12 cellular contexts compared by ENCODE assay signal in the genomic region with DNA sequence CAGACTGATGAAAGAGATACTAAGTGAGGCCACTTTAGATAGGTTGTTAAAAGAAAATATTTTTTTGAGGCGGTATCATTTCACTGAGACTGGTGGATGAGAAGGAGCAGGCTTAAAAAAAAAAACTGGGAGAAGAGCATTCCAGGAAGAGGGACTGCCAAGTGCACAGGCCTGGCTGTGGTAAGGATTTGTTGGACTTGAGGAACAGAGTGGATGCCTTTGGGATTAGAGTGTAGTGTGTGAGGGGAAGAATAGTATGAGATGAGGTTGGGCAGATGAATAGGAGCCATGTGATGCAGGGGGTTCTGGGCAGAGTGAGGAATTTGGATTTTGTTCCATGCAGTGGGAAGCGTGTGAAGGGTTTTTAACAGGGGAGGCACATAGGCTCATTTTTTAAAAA. TPM values are rescaled to one million over a fixed set of nuclear protein-coding genes. Genes with fewer than 3 reads are reported as not detected.
A peak's percentile ranks its signal among the peaks of the same experiment; 100 is the strongest.
DNase-seq lines count a peak whose midpoint lies in the region; ATAC-seq lines count a peak whose summit lies in the region.
"Had no signal": no experiment of that assay in that cellular context is flagged by ENCODE, and none has a peak within 500 bp of the region (broad histone marks: within the 10 kb centered on the region; RNA-seq: fewer than 3 reads in every experiment).

No MANE protein-coding gene starts in this region.

- H3K79me2 ChIP-seq in GM23248 (ENCODE audit: insufficient read depth): peaks cover 70% of the 10 kb centered on the region
- H3K79me2 ChIP-seq in Karpas-422 (ENCODE audit: low read length): no peaks in the 10 kb centered on the region

- DNase-seq in GM23248 (peak; percentile 68), adipocyte (ENCODE audit: low read depth) (peak; percentile 41), right cardiac atrium (peak in 2 of 3 donors; percentile 23 to 53), retina (no peak), Karpas-422 (no peak)
- DNase-seq: activated CD4-positive, alpha-beta memory T cell treated with anti-CD3 and anti-CD28 coated beads, Interleukin-2, amount 10 ng/mL, durations not matched to agents 7 days and 5 days; mucosa of descending colon; NCI-H1105; pancreas had no signal

- H3K36me3 ChIP-seq in GM23248 (ENCODE audit: low read depth) (no peaks in the 10 kb centered on the region), adipocyte (ENCODE audit: control insufficient read depth, insufficient read depth, low read length, severe bottlenecking) (no peaks in the 10 kb centered on the region), stomach smooth muscle (ENCODE audit: control insufficient read depth in 2 of 2, insufficient read depth in 2 of 2, low read length in 2 of 2) (no peaks in the 10 kb centered on the region), Karpas-422 (ENCODE audit: insufficient read depth, low read length) (no peaks in the 10 kb centered on the region)
- H3K36me3 ChIP-seq: pancreas had no signal

- in situ Hi-C loops in GM23248 (cut with MboI): no loop called here

- no peak overlapping the region for H3K4me3 ChIP-seq in GM23248
- H3K4me3 ChIP-seq in adipocyte (ENCODE audit: low read length): no peak overlapping the region
- H3K4me3 ChIP-seq in right cardiac atrium (ENCODE audit: low read length): no peak overlapping the region
- H3K4me3 ChIP-seq in stomach smooth muscle (ENCODE audit: low read length in 2 of 2): no peak overlapping the region
- no peak overlapping the region for H3K4me3 ChIP-seq in Karpas-422 (ENCODE audit: low read length)
- H3K4me3 ChIP-seq: K562, mucosa of descending colon, pancreas had no signal

- H3K4me1 ChIP-seq in GM23248 (ENCODE audit: insufficient read depth) (peaks cover 38% of the 10 kb centered on the region), adipocyte (ENCODE audit: control insufficient read depth, insufficient read depth, low read length) (peaks cover 34% of the 10 kb centered on the region), right cardiac atrium (ENCODE audit: control insufficient read depth, insufficient read depth, low read length) (peaks cover 2% of the 10 kb centered on the region), stomach smooth muscle (ENCODE audit: control insufficient read depth, insufficient read depth, low read length) (peaks cover 4% of the 10 kb centered on the region), Karpas-422 (ENCODE audit: low read length) (no peaks in the 10 kb centered on the region)
- H3K4me1 ChIP-seq: pancreas had no signal

- H3K27ac ChIP-seq in GM23248: peak overlapping the region; percentile 50
- H3K27ac ChIP-seq in right cardiac atrium (ENCODE audit: low read length): no peak overlapping the region
- H3K27ac ChIP-seq in stomach smooth muscle (ENCODE audit: low read length): peak overlapping the region; percentile 26
- no peak overlapping the region for H3K27ac ChIP-seq in Karpas-422 (ENCODE audit: low read length)
- H3K27ac ChIP-seq: pancreas had no signal

- no peaks in the 10 kb centered on the region for H3K9me2 ChIP-seq in GM23248 (ENCODE audit: insufficient read depth)
- no peaks in the 10 kb centered on the region for H3K9me2 ChIP-seq in Karpas-422 (replicated peaks; ENCODE audit: insufficient read depth, low read length)

- H2AFZ ChIP-seq in GM23248: no peak overlapping the region
- no peak overlapping the region for H2AFZ ChIP-seq in Karpas-422 (ENCODE audit: low read length)

- WGBS in GM23248 (ENCODE audit: low coverage in 1 of 2, low lambda C conversion rate in 2 of 2, missing lambda C conversion rate in 2 of 2), 2 experiments: 47 to 90% methylated on average over 1 to 2 of the region's 2 CpGs
- WGBS in right cardiac atrium: 71% methylated on average over 2 of the region's 2 CpGs

- no peaks in the 10 kb centered on the region for H4K20me1 ChIP-seq in GM23248 (ENCODE audit: insufficient read depth)
- H4K20me1 ChIP-seq in Karpas-422 (ENCODE audit: insufficient read depth, low read depth, low read length): no peaks in the 10 kb centered on the region

- H3K9ac ChIP-seq in GM23248 (no peak overlapping the region), adipocyte (ENCODE audit: low read length) (no peak overlapping the region), stomach smooth muscle (ENCODE audit: low read length in 2 of 2) (no peak overlapping the region), Karpas-422 (ENCODE audit: low read length) (no peak overlapping the region)

- intact Hi-C loops in right cardiac atrium (cut with DNase I): no loop called here

- no peaks in the 10 kb centered on the region for H3K27me3 ChIP-seq in GM23248 (replicated peaks; ENCODE audit: insufficient read depth)
- H3K27me3 ChIP-seq in adipocyte (replicated peaks; ENCODE audit: control insufficient read depth, insufficient read depth, low read length): no peaks in the 10 kb centered on the region
- H3K27me3 ChIP-seq in right cardiac atrium (ENCODE audit: control insufficient read depth, insufficient read depth): no peaks in the 10 kb centered on the region
- H3K27me3 ChIP-seq in stomach smooth muscle (ENCODE audit: control insufficient read depth in 1 of 2, insufficient read depth in 2 of 2, low read length in 2 of 2): no peaks in the 10 kb centered on the region
- no peaks in the 10 kb centered on the region for H3K27me3 ChIP-seq in Karpas-422 (ENCODE audit: low read length)
- H3K27me3 ChIP-seq: pancreas had no signal

- peaks cover 24% of the 10 kb centered on the region for H3F3A ChIP-seq in GM23248 (ENCODE audit: insufficient read depth)

- ATAC-seq in right cardiac atrium (peak; percentile 70 to 92), GM19397 (IDR thresholded peaks at IDR 0.05; ENCODE audit: unreplicated experiment) (no peak)
- ATAC-seq: K562, mucosa of descending colon had no signal

- H3K4me2 ChIP-seq in GM23248 (ENCODE audit: unreplicated experiment) (peak overlapping the region; percentile 8), Karpas-422 (ENCODE audit: low read depth, low read length, poor library complexity, severe bottlenecking) (no peak overlapping the region)

- no peaks in the 10 kb centered on the region for H3K9me3 ChIP-seq in GM23248 (ENCODE audit: low read depth)
- H3K9me3 ChIP-seq in adipocyte (ENCODE audit: control insufficient read depth, low read length): no peaks in the 10 kb centered on the region
- H3K9me3 ChIP-seq in right cardiac atrium (ENCODE audit: control insufficient read depth, low read length): no peaks in the 10 kb centered on the region
- no peaks in the 10 kb centered on the region for H3K9me3 ChIP-seq in stomach smooth muscle (ENCODE audit: control insufficient read depth in 2 of 2, low read length in 2 of 2)
- no peaks in the 10 kb centered on the region for H3K9me3 ChIP-seq in Karpas-422 (ENCODE audit: low read length)
- H3K9me3 ChIP-seq: mucosa of descending colon, pancreas had no signal

RNA-seq across cellular contexts. Expression of gene PBX3, which starts 57.9 kb away (rescaled TPM):
- 27.4 and 30.9 TPM in 2 replicates for total RNA-seq in GM23248 (2014; rRNA removed; shearing (Covaris generic))
- polyA plus RNA-seq in GM23248 (2016; fragmentation: Nextera tagmentation; extraction: Ambion mirVana) (13.4 and 14.5 TPM in 2 replicates), right cardiac atrium (47.6 TPM)
- total RNA-seq in right cardiac atrium: 100 to 1,000 TPM in 1 of 4 donors, 10 to 100 TPM in 3; 73.1 to 107 (median 92.9) TPM
- total RNA-seq in Karpas-422 (2014; rRNA removed; shearing (Covaris generic); ENCODE audit: low replicate concordance): 8.8 TPM in 2 replicates

Comparison
In these comparisons a context has a peak if more than half of its experiments do, and no peak if none do; other contexts are left out.
1. DNase-seq: peak in GM23248 (single experiment), adipocyte (single experiment) and right cardiac atrium (2 of 3); none in retina (single experiment) and Karpas-422 (single experiment).
2. H3K27ac ChIP-seq: peak in GM23248 (single experiment) and stomach smooth muscle (single experiment); none in right cardiac atrium (single experiment) and Karpas-422 (single experiment).